Comparison of ENCODE assay signal across 23 cellular contexts in genomic region chr4:13142191-13142590, GRCh38.
"Had no signal": no experiment of that assay in that cellular context is flagged by ENCODE, and none has a peak within 500 bp of the region (broad histone marks: within the 10 kb centered on the region; RNA-seq: fewer than 3 reads in every experiment).

No MANE protein-coding gene starts in this region.

- H3K4me1 ChIP-seq: foreskin keratinocyte, heart right ventricle, left lung, lower lobe of right lung had no signal

- DNase-seq: dermis blood vessel endothelial cell; dorsolateral prefrontal cortex; effector CD4-positive, alpha-beta T cell; effector memory CD4-positive, alpha-beta T cell; foreskin keratinocyte; glutamatergic neuron; head of caudate nucleus; heart right ventricle; hippocampal formation; left cardiac atrium; left lung; left ventricle myocardium superior; lower lobe of right lung; mesenchymal stem cell; midbrain had no signal

- H3K36me3 ChIP-seq: esophagus muscularis mucosa, gastroesophageal sphincter, heart right ventricle, left lung, lower lobe of right lung had no signal

- H3K9me3 ChIP-seq: esophagus muscularis mucosa, gastroesophageal sphincter, left lung, lower lobe of right lung had no signal

- H3K27ac ChIP-seq: coronary artery, dorsolateral prefrontal cortex, esophagus muscularis mucosa, foreskin keratinocyte, gastroesophageal sphincter, heart right ventricle, left lung, lower lobe of right lung had no signal

- FAIRE-seq: colon, endothelial cell of umbilical vein, frontal cortex, islet of Langerhans, keratinocyte had no signal

- H3K4me3 ChIP-seq: coronary artery, esophagus muscularis mucosa, gastroesophageal sphincter, heart right ventricle, left lung, lower lobe of right lung had no signal

- H3K27me3 ChIP-seq: dorsolateral prefrontal cortex, esophagus muscularis mucosa, foreskin keratinocyte, gastroesophageal sphincter, heart right ventricle, left lung had no signal

- ATAC-seq: foreskin keratinocyte, gastroesophageal sphincter, heart right ventricle, left cardiac atrium, left lung, left ventricle myocardium superior, lower lobe of right lung had no signal
